ENCODE assay signal across 21 cellular contexts in genomic region chr21:28773036-28773435, GRCh38.
"Had no signal": no experiment of that assay in that cellular context is flagged by ENCODE, and none has a peak within 500 bp of the region (broad histone marks: within the 10 kb centered on the region; RNA-seq: fewer than 3 reads in every experiment).

No MANE protein-coding gene starts in this region.

- H3K9me3 ChIP-seq: breast epithelium, esophagus squamous epithelium, neutrophil, right atrium auricular region, spleen had no signal

- H3K27ac ChIP-seq: breast epithelium, dorsolateral prefrontal cortex, neutrophil, spleen had no signal

- H3K36me3 ChIP-seq: breast epithelium, esophagus squamous epithelium, heart right ventricle, neutrophil, right atrium auricular region, spleen had no signal

- H3K4me1 ChIP-seq: breast epithelium, esophagus squamous epithelium, spleen had no signal

- DNase-seq: activated CD4-positive, alpha-beta memory T cell treated with anti-CD3 and anti-CD28 coated beads for 36 hours; activated CD4-positive, alpha-beta T cell treated with anti-CD3 and anti-CD28 coated beads for 1 hour; activated effector memory CD4-positive, alpha-beta T cell treated with anti-CD3 and anti-CD28 coated beads, Interleukin-2, amount 50 U/mL, for 16 hours; activated T-cell treated with anti-CD3 and anti-CD28 coated beads, Interleukin-2, amount 50 U/mL, for 4 hours; anterior cingulate cortex; dorsolateral prefrontal cortex; esophagus squamous epithelium; foreskin melanocyte; heart right ventricle; kidney; naive thymus-derived CD8-positive, alpha-beta T cell; posterior cingulate gyrus; spleen; stimulated activated CD4-positive, alpha-beta T cell treated with anti-CD3 and anti-CD28 coated beads, Interleukin-2, amount 100 ng/mL, for 24 hours; stimulated activated naive B cell treated with anti-CD40 and anti-IgM and Interleukin-4, amounts not matched to agents 10 μg/mL and 1 μg/mL and 100 μg/mL, for 72 hours; substantia nigra; SW 1271 had no signal

- H3K27me3 ChIP-seq: breast epithelium, dorsolateral prefrontal cortex, esophagus squamous epithelium, heart right ventricle, neutrophil, right atrium auricular region, spleen had no signal

- H3K4me3 ChIP-seq: breast epithelium, dorsolateral prefrontal cortex, esophagus squamous epithelium, heart right ventricle, lung, right atrium auricular region, spleen had no signal

- ATAC-seq: activated T-cell treated with anti-CD3 and anti-CD28 coated beads, Interleukin-2, amount 50 U/mL, for 4 hours; heart right ventricle; naive thymus-derived CD8-positive, alpha-beta T cell; stimulated activated naive B cell treated with anti-CD40 and anti-IgM and Interleukin-4, amounts not matched to agents 10 μg/mL and 1 μg/mL and 100 μg/mL, for 72 hours had no signal
